Comparison of ENCODE assay signal across 24 cellular contexts in genomic region chr13:35256459-35257148, GRCh38.
"Had no signal": no experiment of that assay in that cellular context is flagged by ENCODE, and none has a peak within 500 bp of the region (broad histone marks: within the 10 kb centered on the region; RNA-seq: fewer than 3 reads in every experiment).

No MANE protein-coding gene starts in this region.

- H3K36me3 ChIP-seq: colonic mucosa, prostate gland, transverse colon had no signal

- H3K27ac ChIP-seq: colonic mucosa, esophagus muscularis mucosa, foreskin keratinocyte, heart right ventricle, parathyroid adenoma, prostate gland, right atrium auricular region, sigmoid colon, suprapubic skin, transverse colon had no signal

- DNase-seq: colonic mucosa; effector memory CD4-positive, alpha-beta T cell; foreskin keratinocyte; glutamatergic neuron; heart right ventricle; hippocampal formation; mammary epithelial cell; mesendoderm; naive thymus-derived CD8-positive, alpha-beta T cell; sigmoid colon; stimulated activated CD4-positive, alpha-beta T cell treated with anti-CD3 and anti-CD28 coated beads, Interleukin-2, amount 100 ng/mL, for 24 hours; stimulated activated CD4-positive, alpha-beta T cell treated with anti-CD3 and anti-CD28 coated beads, Interleukin-4, amount 100 ng/mL, for 4 hours; stimulated activated naive CD4-positive, alpha-beta T cell; stimulated activated naive CD8-positive, alpha-beta T cell treated with anti-CD3 and anti-CD28 coated beads, Interleukin-15, amount 100 ng/mL, for 72 hours; transverse colon had no signal

- H3K4me3 ChIP-seq: colonic mucosa, esophagus muscularis mucosa, heart right ventricle, prostate gland, right atrium auricular region, sigmoid colon, suprapubic skin, transverse colon had no signal

- ATAC-seq: foreskin keratinocyte; left lobe of liver; naive thymus-derived CD8-positive, alpha-beta T cell; stimulated activated naive CD8-positive, alpha-beta T cell treated with anti-CD3 and anti-CD28 coated beads, Interleukin-15, amount 100 ng/mL, for 72 hours had no signal

- H3K27me3 Mint-ChIP-seq: central memory CD8-positive, alpha-beta T cell; dendritic cell treated with granulocyte-macrophage colony-stimulating factor and Interleukin-4, amounts not matched to agents 40 ng/mL and 50 ng/mL, for 4 days; naive thymus-derived CD8-positive, alpha-beta T cell; stimulated activated naive CD8-positive, alpha-beta T cell treated with anti-CD3 and anti-CD28 coated beads, Interleukin-15, amount 100 ng/mL, for 72 hours had no signal

- H3K4me1 Mint-ChIP-seq: central memory CD8-positive, alpha-beta T cell had no signal

- H3K4me1 ChIP-seq: colonic mucosa, esophagus muscularis mucosa, foreskin keratinocyte, heart right ventricle, parathyroid adenoma, prostate gland, right atrium auricular region, sigmoid colon, suprapubic skin, transverse colon had no signal

- H3K9me3 ChIP-seq: colonic mucosa, esophagus muscularis mucosa, heart right ventricle, prostate gland, right atrium auricular region, transverse colon had no signal

- H3K27me3 ChIP-seq: colonic mucosa, esophagus muscularis mucosa, foreskin keratinocyte, heart right ventricle, right atrium auricular region, sigmoid colon, suprapubic skin, transverse colon had no signal

- H3K27ac Mint-ChIP-seq: dendritic cell treated with granulocyte-macrophage colony-stimulating factor and Interleukin-4, amounts not matched to agents 40 ng/mL and 50 ng/mL, for 4 days; naive thymus-derived CD8-positive, alpha-beta T cell had no signal

- H3K9me3 Mint-ChIP-seq: neural crest cell; stimulated activated naive CD8-positive, alpha-beta T cell treated with anti-CD3 and anti-CD28 coated beads, Interleukin-15, amount 100 ng/mL, for 72 hours had no signal

- H3K4me3 Mint-ChIP-seq: central memory CD8-positive, alpha-beta T cell; dendritic cell treated with granulocyte-macrophage colony-stimulating factor and Interleukin-4, amounts not matched to agents 40 ng/mL and 50 ng/mL, for 4 days; naive thymus-derived CD8-positive, alpha-beta T cell; neural crest cell; stimulated activated naive CD8-positive, alpha-beta T cell treated with anti-CD3 and anti-CD28 coated beads, Interleukin-15, amount 100 ng/mL, for 72 hours had no signal
